In the genomic region with DNA sequence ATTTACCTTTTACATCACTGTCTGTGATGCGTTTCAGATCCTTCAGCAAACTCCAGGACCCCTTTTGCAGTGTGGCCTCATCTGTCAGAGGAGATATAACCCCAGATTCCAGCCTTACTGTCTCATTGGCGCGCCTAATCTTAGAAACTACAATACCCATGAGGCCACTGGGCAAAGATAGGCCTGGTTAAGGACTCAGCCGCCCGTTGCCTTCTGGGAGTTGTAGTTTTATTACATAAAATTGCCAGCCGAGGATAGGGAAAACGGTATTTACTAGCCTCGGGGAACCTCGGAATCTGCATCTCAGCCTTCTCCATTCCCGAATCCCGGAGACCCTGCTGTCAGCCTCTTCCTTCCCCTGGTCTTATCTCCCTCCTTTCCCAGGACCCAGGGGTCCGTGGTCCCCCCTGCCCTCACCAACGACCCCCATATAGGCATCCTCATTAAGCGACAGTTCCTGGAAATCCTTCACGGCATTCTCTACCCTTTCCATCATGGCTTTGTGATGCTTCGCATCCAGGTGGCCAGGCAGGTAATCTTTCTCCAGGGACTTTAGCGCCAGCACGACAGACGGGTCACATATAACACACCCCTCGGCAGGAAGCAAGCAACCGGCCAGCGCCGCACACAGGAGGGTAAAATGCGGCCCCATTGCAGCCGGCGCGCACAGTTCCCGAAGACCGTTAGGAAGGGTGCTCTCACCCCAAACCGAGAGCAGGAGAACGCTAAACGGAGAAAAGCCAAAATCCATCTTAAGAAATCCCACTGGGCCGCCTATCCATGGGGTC, we compare ENCODE assay signal across 9 cellular contexts. TPM values are rescaled to one million over a fixed set of nuclear protein-coding genes. Genes with fewer than 3 reads are reported as not detected.
DNase-seq lines count a peak whose midpoint lies in the region; ATAC-seq and TF ChIP-seq lines count a peak whose summit lies in the region.
"Had no signal": no experiment of that assay in that cellular context is flagged by ENCODE, and none has a peak within 500 bp of the region (broad histone marks: within the 10 kb centered on the region; RNA-seq: fewer than 3 reads in every experiment).

No MANE protein-coding gene starts in this region.

- DNase-seq in A673 (ENCODE audit: low spot score), result peak; percentile 88
- peak; percentile 77 for DNase-seq in GM13976 (ENCODE audit: low spot score)
- DNase-seq in NCI-H526 treated with DMSO at 0.1 percent for 48 hours (lab: John Stamatoyannopoulos, UW), result peak; percentile 18
- DNase-seq in activated CD4-positive, alpha-beta memory T cell treated with anti-CD3 and anti-CD28 coated beads for 36 hours, result peak; percentile 63
- DNase-seq in fibroblast of mammary gland (ENCODE audit: low read depth), result peak; percentile 64
- DNase-seq in trophoblast cell, result peak; percentile 42 to 87
- DNase-seq in ureter (ENCODE audit: low spot score), result no peak

- in situ Hi-C loops in GM13976 (cut with MboI; ENCODE audit: low sequenced_read_pairs, unreplicated experiment), result no loop called here

- no peaks in the 10 kb centered on the region for H3K79me2 ChIP-seq in trophoblast cell (ENCODE audit: control insufficient read depth, insufficient read depth, low read length, poor library complexity)

- H2BK12ac ChIP-seq in trophoblast cell (ENCODE audit: low read length), result no peak overlapping the region

- no peak overlapping the region for H3K4ac ChIP-seq in trophoblast cell (ENCODE audit: low read depth, low read length)

- no peak overlapping the region for H4K91ac ChIP-seq in trophoblast cell (ENCODE audit: low read depth, low read length)

- H3K27me3 ChIP-seq in A673 (replicated peaks; ENCODE audit: insufficient read depth, low read depth, low read length, poor library complexity) (no peaks in the 10 kb centered on the region), trophoblast cell (ENCODE audit: insufficient read depth, low read length) (peaks cover 3% of the 10 kb centered on the region)
- H3K27me3 ChIP-seq: ascending aorta had no signal

- BruUV-seq in A673 (replicated peaks; lab: Mats Ljungman, UMichigan), result no TSS peak

- H3K79me1 ChIP-seq in trophoblast cell (ENCODE audit: low read length), result peaks cover 2% of the 10 kb centered on the region

- no peak overlapping the region for H3K4me2 ChIP-seq in trophoblast cell (ENCODE audit: low read length)

- H3K9me3 ChIP-seq in A673 (ENCODE audit: low read depth, low read length, poor library complexity, severe bottlenecking) (no peaks in the 10 kb centered on the region), trophoblast cell (ENCODE audit: insufficient read depth, low read depth, low read length) (peaks cover 4% of the 10 kb centered on the region)
- H3K9me3 ChIP-seq: ascending aorta had no signal

- H3K4me1 ChIP-seq in A673 (ENCODE audit: insufficient read depth, low read length, poor library complexity, severe bottlenecking) (peaks cover 9% of the 10 kb centered on the region), trophoblast cell (ENCODE audit: control insufficient read depth in 1 of 2, insufficient read depth in 2 of 2, low read length in 2 of 2) (peaks cover 0 to 3% of the 10 kb centered on the region in 2 experiments)

- no peak overlapping the region for H3K18ac ChIP-seq in trophoblast cell (ENCODE audit: low read length)

- H3K14ac ChIP-seq in trophoblast cell (ENCODE audit: low read length), result no peak overlapping the region

- intact Hi-C loops in A673 (cut with micrococcal nuclease; ENCODE audit: unreplicated experiment), result no loop called here
- intact Hi-C loops in activated CD4-positive, alpha-beta memory T cell treated with anti-CD3 and anti-CD28 coated beads for 36 hours (cut with micrococcal nuclease), result no loop called here

- H3K27ac ChIP-seq in A673 (ENCODE audit: low read depth, low read length, poor library complexity, severe bottlenecking), result no peak overlapping the region
- H3K27ac ChIP-seq in trophoblast cell (ENCODE audit: low read depth, low read length), result no peak overlapping the region
- H3K27ac ChIP-seq: ascending aorta had no signal

- H2AFZ ChIP-seq in trophoblast cell (ENCODE audit: insufficient read depth, low read length, poor library complexity), result no peak overlapping the region

- H3K9ac ChIP-seq in trophoblast cell (ENCODE audit: low read length), result no peak overlapping the region

- H3K27ac Mint-ChIP-seq in activated CD4-positive, alpha-beta memory T cell treated with anti-CD3 and anti-CD28 coated beads for 36 hours, result no peak overlapping the region

- H3K4me3 ChIP-seq in A673 (ENCODE audit: low read depth, low read length, poor library complexity, severe bottlenecking) (no peak overlapping the region), fibroblast of mammary gland (ENCODE audit: control insufficient read depth, low read depth, low read length) (no peak overlapping the region), trophoblast cell (ENCODE audit: low read depth, low read length) (no peak overlapping the region)
- H3K4me3 ChIP-seq: ascending aorta had no signal

- H3K23ac ChIP-seq in trophoblast cell (ENCODE audit: low read length), result no peak overlapping the region

- no peaks in the 10 kb centered on the region for H3K36me3 Mint-ChIP-seq in activated CD4-positive, alpha-beta memory T cell treated with anti-CD3 and anti-CD28 coated beads for 36 hours

- H3K4me1 Mint-ChIP-seq in activated CD4-positive, alpha-beta memory T cell treated with anti-CD3 and anti-CD28 coated beads for 36 hours (ENCODE audit: low read depth), result peaks cover 12% of the 10 kb centered on the region

- H2AK5ac ChIP-seq in trophoblast cell (ENCODE audit: low read length), result no peak overlapping the region

- CTCF ChIA-PET in A673 (lab: Charles Lee), result no interaction called here
- CTCF ChIA-PET in activated CD4-positive, alpha-beta memory T cell treated with anti-CD3 and anti-CD28 coated beads for 36 hours (lab: Charles Lee), result interaction anchor here (0.6 kb wide), 1 partner anchor 43 kb away, joined by 3 read pairs; no protein-coding TSS in a partner anchor

- no peaks in the 10 kb centered on the region for H3K36me3 ChIP-seq in A673 (ENCODE audit: insufficient read depth, low read length, poor library complexity, severe bottlenecking)
- H3K36me3 ChIP-seq in trophoblast cell (ENCODE audit: control insufficient read depth in 1 of 2, insufficient read depth in 2 of 2, low read length in 2 of 2), result no peaks in the 10 kb centered on the region
- H3K36me3 ChIP-seq: ascending aorta had no signal

- no CpG with 5 or more reads among the region's 33 CpGs for WGBS in trophoblast cell (ENCODE audit: extremely low coverage, insufficient coverage, insufficient read length)

- no peak overlapping the region for H2BK120ac ChIP-seq in trophoblast cell (ENCODE audit: insufficient read depth, low read length, poor library complexity)

- H4K12ac ChIP-seq in trophoblast cell (ENCODE audit: low read depth, low read length), result no peak overlapping the region

- no peak overlapping the region for H2BK5ac ChIP-seq in trophoblast cell (ENCODE audit: low read depth, low read length, poor library complexity)

- POLR2A ChIA-PET in A673 (lab: Charles Lee; ENCODE audit: low non-redundant PET), result no interaction called here
- POLR2A ChIA-PET in activated CD4-positive, alpha-beta memory T cell treated with anti-CD3 and anti-CD28 coated beads for 36 hours (lab: Charles Lee), result interaction anchor here (1.2 kb wide), 1 partner anchor 18 kb away, joined by 3 read pairs; no protein-coding TSS in a partner anchor

- H3K9me3 Mint-ChIP-seq in activated CD4-positive, alpha-beta memory T cell treated with anti-CD3 and anti-CD28 coated beads for 36 hours, result no peaks in the 10 kb centered on the region

- peaks cover 15% of the 10 kb centered on the region for H3K27me3 Mint-ChIP-seq in activated CD4-positive, alpha-beta memory T cell treated with anti-CD3 and anti-CD28 coated beads for 36 hours

- TF ChIP-seq CTCF in A673 (conservative IDR thresholded peaks at IDR 0.05; ENCODE audit: low read depth, low read length), result no peak
- TF ChIP-seq CTCF in GM13976 (IDR thresholded peaks at IDR 0.05; ENCODE audit: borderline replicate concordance, control extremely low read depth, extremely low read depth, insufficient read depth, missing control alignments), result no peak
- TF ChIP-seq CTCF in fibroblast of mammary gland (conservative IDR thresholded peaks at IDR 0.05; ENCODE audit: control insufficient read depth, insufficient read depth, low read depth, low read length), result no peak

- ATAC-seq in HG02970 (IDR thresholded peaks at IDR 0.05; ENCODE audit: low FRiP score, unreplicated experiment), result no peak

- no peak overlapping the region for H4K8ac ChIP-seq in trophoblast cell (ENCODE audit: low read depth, low read length)

- no peak overlapping the region for H3K4me3 Mint-ChIP-seq in activated CD4-positive, alpha-beta memory T cell treated with anti-CD3 and anti-CD28 coated beads for 36 hours

RNA-seq across cellular contexts. Expression of gene IZUMO1, which starts 1.3 kb away (rescaled TPM):
- total RNA-seq in A673 (2021) (not detected in 2 replicates), ureter (0.91 TPM)
- total RNA-seq in activated CD4-positive, alpha-beta memory T cell treated with anti-CD3 and anti-CD28 coated beads for 36 hours, result not detected
- polyA plus RNA-seq in trophoblast cell (2013), result 0.08 and 0.10 TPM in 2 replicates
- total RNA-seq: ascending aorta had no signal

RNA-seq across cellular contexts. Expression of gene RASIP1, which starts 5.0 kb away (rescaled TPM):
- total RNA-seq in A673 (2021), result 3.8 and 5.0 TPM in 2 replicates
- under 1 TPM; 0.19 TPM for total RNA-seq in activated CD4-positive, alpha-beta memory T cell treated with anti-CD3 and anti-CD28 coated beads for 36 hours
- polyA plus RNA-seq in trophoblast cell (2013), result 0.53 and 0.64 TPM in 2 replicates
- 21.2 TPM for total RNA-seq in ureter

RNA-seq across cellular contexts. Expression of gene FUT1, which starts 7.0 kb away (rescaled TPM):
- total RNA-seq in A673 (2021) (0.06 and 0.15 TPM in 2 replicates), ureter (5.0 TPM)
- total RNA-seq in activated CD4-positive, alpha-beta memory T cell treated with anti-CD3 and anti-CD28 coated beads for 36 hours, result under 1 TPM; 0.36 to 0.40 TPM
- 0.71 and 0.79 TPM in 2 replicates for polyA plus RNA-seq in trophoblast cell (2013)

RNA-seq across cellular contexts. Expression of gene FGF21, which starts 9.9 kb away (rescaled TPM):
- not detected in 2 replicates for total RNA-seq in A673 (2021)
- not detected for total RNA-seq in activated CD4-positive, alpha-beta memory T cell treated with anti-CD3 and anti-CD28 coated beads for 36 hours
- 0.74 and 0.75 TPM in 2 replicates for polyA plus RNA-seq in trophoblast cell (2013)
- total RNA-seq in ureter, result not detected
- total RNA-seq: ascending aorta had no signal

RNA-seq across cellular contexts. Expression of gene MAMSTR, which starts 25.9 kb away (rescaled TPM):
- total RNA-seq in A673 (2021) (4.7 and 5.9 TPM in 2 replicates), ureter (2.2 TPM)
- under 1 TPM; 0.76 to 0.85 TPM for total RNA-seq in activated CD4-positive, alpha-beta memory T cell treated with anti-CD3 and anti-CD28 coated beads for 36 hours
- 0.82 and 0.86 TPM in 2 replicates for polyA plus RNA-seq in trophoblast cell (2013)
